Comparison of ENCODE assay signal across 20 cellular contexts in the genomic region with DNA sequence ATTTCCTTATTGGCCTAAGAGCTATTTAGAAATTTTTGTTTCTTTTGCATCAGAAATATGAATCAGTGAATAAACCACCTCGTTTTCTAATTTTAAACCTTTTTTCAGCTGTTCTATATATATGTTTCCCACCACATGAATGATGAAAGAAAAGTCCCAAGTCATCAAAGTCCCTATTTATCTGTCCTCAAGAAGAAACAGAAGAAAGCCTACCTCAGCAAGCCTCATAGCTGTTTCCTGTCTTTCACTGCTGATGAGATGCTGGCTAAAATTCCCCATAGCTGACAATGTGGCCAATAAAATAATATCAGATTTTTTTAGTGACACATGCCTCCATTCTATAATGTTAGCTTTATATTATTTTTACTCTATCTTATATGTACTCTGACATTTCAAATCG.
"Had no signal": no experiment of that assay in that cellular context is flagged by ENCODE, and none has a peak within 500 bp of the region (broad histone marks: within the 10 kb centered on the region; RNA-seq: fewer than 3 reads in every experiment).

No MANE protein-coding gene starts in this region.

- H2AFZ ChIP-seq: hepatocyte had no signal

- FAIRE-seq: colon, frontal cortex, islet of Langerhans had no signal

- H3K27me3 ChIP-seq: dorsolateral prefrontal cortex, esophagus muscularis mucosa, gastroesophageal sphincter, heart left ventricle, hepatocyte, left lung had no signal

- H3K36me3 Mint-ChIP-seq: mesothelial cell of epicardium had no signal

- H3K4me2 ChIP-seq: hepatocyte had no signal

- H3K4me3 Mint-ChIP-seq: mesothelial cell of epicardium had no signal

- ATAC-seq: gastroesophageal sphincter, heart left ventricle, left lung, left ventricle myocardium superior, lower lobe of right lung had no signal

- DNase-seq: dorsolateral prefrontal cortex; effector CD4-positive, alpha-beta T cell; effector memory CD4-positive, alpha-beta T cell; heart left ventricle; left cardiac atrium; left lung; left ventricle myocardium superior; lower lobe of right lung; mesenchymal stem cell; naive B cell had no signal

- H3K27ac ChIP-seq: coronary artery, dorsolateral prefrontal cortex, esophagus muscularis mucosa, foreskin keratinocyte, gastroesophageal sphincter, heart left ventricle, hepatocyte, left lung, lower lobe of right lung had no signal

- H3K79me2 ChIP-seq: hepatocyte had no signal

- H3K4me1 Mint-ChIP-seq: mesothelial cell of epicardium, naive B cell had no signal

- H3K27ac Mint-ChIP-seq: mesothelial cell of epicardium, naive B cell had no signal

- H3K4me3 ChIP-seq: coronary artery, dorsolateral prefrontal cortex, esophagus muscularis mucosa, gastroesophageal sphincter, heart left ventricle, hepatocyte, left lung, lower lobe of right lung, mucosa of descending colon had no signal

- H3K4me1 ChIP-seq: esophagus muscularis mucosa, foreskin keratinocyte, gastroesophageal sphincter, heart left ventricle, left lung, lower lobe of right lung had no signal

- H3K36me3 ChIP-seq: esophagus muscularis mucosa, gastroesophageal sphincter, heart left ventricle, left lung, lower lobe of right lung had no signal
